20 cellular contexts compared by ENCODE assay signal in genomic region chr12:52248541-52249035, GRCh38. TPM values are rescaled to one million over a fixed set of nuclear protein-coding genes. Genes with fewer than 3 reads are reported as not detected.
DNase-seq lines count a peak whose midpoint lies in the region; ATAC-seq, FAIRE-seq and TF ChIP-seq lines count a peak whose summit lies in the region.
"Had no signal": no experiment of that assay in that cellular context is flagged by ENCODE, and none has a peak within 500 bp of the region (broad histone marks: within the 10 kb centered on the region; RNA-seq: fewer than 3 reads in every experiment).

No MANE protein-coding gene starts in this region.

- TF ChIP-seq CTCF in MCF 10A (IDR thresholded peaks at IDR 0.05; ENCODE audit: unreplicated experiment) (no peak), mammary epithelial cell (conservative IDR thresholded peaks at IDR 0.05 in 1 of 2, IDR thresholded peaks at IDR 0.05 in 1 of 2; ENCODE audit: extremely low read depth in 1 of 2, insufficient read depth in 1 of 2, low read depth in 1 of 2, low read length in 2 of 2) (no peak), endothelial cell of umbilical vein (IDR thresholded peaks at IDR 0.05; ENCODE audit: extremely low read depth in 1 of 2, insufficient read depth in 1 of 2, low read depth in 1 of 2, low read length in 2 of 2) (no peak), pancreas (IDR thresholded peaks at IDR 0.05) (no peak)

- ATAC-seq in pancreas = no peak
- no peak for ATAC-seq in HG03175 (IDR thresholded peaks at IDR 0.05; ENCODE audit: unreplicated experiment)
- no peak for ATAC-seq in HG03378 (IDR thresholded peaks at IDR 0.05; ENCODE audit: unreplicated experiment)
- ATAC-seq: esophagus mucosa; natural killer cell treated with Interleukin-12 subunit alpha and Interleukin-12 subunit beta and Interleukin-15 and Interleukin-18, amount 100 ng/mL, for 72 hours; stimulated activated memory B cell treated with anti-CD40 and anti-IgM and Interleukin-4, amounts not matched to agents 10 μg/mL and 1 μg/mL and 100 μg/mL, for 72 hours; WTC11 had no signal

- intact Hi-C loops in MCF 10A (cut with micrococcal nuclease) = no loop called here
- intact Hi-C loops in mammary epithelial cell (cut with micrococcal nuclease) = no loop called here
- intact Hi-C loops in endothelial cell of umbilical vein (cut with micrococcal nuclease) = no loop called here
- intact Hi-C loops in pancreas (cut with DNase I) = no loop called here

- peak overlapping the region; percentile 99 for H3K27ac Mint-ChIP-seq in MCF 10A (ENCODE audit: low read depth, unreplicated experiment)
- H3K27ac Mint-ChIP-seq: stimulated activated memory B cell treated with anti-CD40 and anti-IgM and Interleukin-4, amounts not matched to agents 10 μg/mL and 1 μg/mL and 100 μg/mL, for 72 hours; WTC11 had no signal

- H3K4me3 ChIP-seq in mammary epithelial cell (replicated peaks in 1 of 3; ENCODE audit: insufficient read depth in 1 of 3, low read depth in 2 of 3, low read length in 3 of 3) (no peak overlapping the region), endothelial cell of umbilical vein (replicated peaks in 1 of 3; ENCODE audit: insufficient read depth in 1 of 3, low read depth in 1 of 3, low read length in 3 of 3) (no peak overlapping the region), pancreas (peak overlapping the region in 1 of 4 donors; percentile 43)
- H3K4me3 ChIP-seq: heart right ventricle had no signal

- H3K36me3 Mint-ChIP-seq in MCF 10A (ENCODE audit: insufficient read depth, unreplicated experiment) = peaks cover 82% of the 10 kb centered on the region
- H3K36me3 Mint-ChIP-seq: natural killer cell treated with Interleukin-12 subunit alpha and Interleukin-12 subunit beta and Interleukin-15 and Interleukin-18, amount 100 ng/mL, for 72 hours; stimulated activated memory B cell treated with anti-CD40 and anti-IgM and Interleukin-4, amounts not matched to agents 10 μg/mL and 1 μg/mL and 100 μg/mL, for 72 hours; WTC11 had no signal

- H3K36me3 ChIP-seq in mammary epithelial cell (ENCODE audit: insufficient read depth, low read length) (peaks cover 37% of the 10 kb centered on the region), endothelial cell of umbilical vein (ENCODE audit: control insufficient read depth in 2 of 2, extremely low read depth in 1 of 2, insufficient read depth in 2 of 2, low read length in 2 of 2) (no peaks in the 10 kb centered on the region), pancreas (no peaks in the 10 kb centered on the region)
- H3K36me3 ChIP-seq: heart right ventricle had no signal

- in situ Hi-C loops in mammary epithelial cell (cut with MboI; ENCODE audit: low sequenced_read_pairs in 2 of 2) = loop anchor here in 1 of 2 donors (10.0 kb wide), 1 partner anchor 626 kb away; no protein-coding TSS in a partner anchor

- no peak for DNase-seq in MCF 10A (ENCODE audit: unreplicated experiment)
- DNase-seq in mammary epithelial cell = no peak
- no peak for DNase-seq in endothelial cell of umbilical vein (ENCODE audit: low read depth, low spot score)
- peak in 2 of 6 donors; percentile 35 to 51 for DNase-seq in pancreas
- DNase-seq in NK-92 (lab: John Stamatoyannopoulos, UW; ENCODE audit: unreplicated experiment) = no peak
- no peak for DNase-seq in GM12892 (ENCODE audit: insufficient read length)
- DNase-seq: amniotic stem cell; COR-L47; cortex of kidney; NCI-H146; stimulated activated CD4-positive, alpha-beta T cell treated with anti-CD3 and anti-CD28 coated beads, Interleukin-4, amount 100 ng/mL, for 4 hours had no signal

- H3K9me3 ChIP-seq in mammary epithelial cell (replicated peaks; ENCODE audit: insufficient read depth, low read length) (no peaks in the 10 kb centered on the region), endothelial cell of umbilical vein (replicated peaks; ENCODE audit: control insufficient read depth, insufficient read depth, low read length) (no peaks in the 10 kb centered on the region), pancreas (no peaks in the 10 kb centered on the region)
- H3K9me3 ChIP-seq: heart right ventricle had no signal

- CTCF ChIA-PET in MCF 10A (lab: Yijun Ruan, JAX) = interaction anchor here (0.9 kb wide), 1 partner anchor 91 kb away, joined by 3 read pairs; no protein-coding TSS in a partner anchor
- CTCF ChIA-PET in mammary epithelial cell (lab: Charles Lee; ENCODE audit: low non-redundant PET) = no interaction called here
- CTCF ChIA-PET in endothelial cell of umbilical vein (lab: Charles Lee) = interaction anchor here (1.2 to 1.4 kb wide), 2 partner anchors 10 to 16 kb away, joined by 3 read pairs; no protein-coding TSS in a partner anchor

- no peak overlapping the region for H3K4me2 ChIP-seq in mammary epithelial cell (ENCODE audit: insufficient read depth, low read depth, low read length)
- no peak overlapping the region for H3K4me2 ChIP-seq in endothelial cell of umbilical vein (ENCODE audit: insufficient read depth, low read length)

- TF ChIP-seq POLR2A in endothelial cell of umbilical vein (IDR thresholded peaks at IDR 0.05; ENCODE audit: low read depth, low read length) = peak; percentile 37
- TF ChIP-seq POLR2A in GM12892 (IDR thresholded peaks at IDR 0.05; ENCODE audit: low read depth, low read length) = no peak

- peaks cover 13% of the 10 kb centered on the region for H4K20me1 ChIP-seq in mammary epithelial cell (ENCODE audit: insufficient read depth, low read length)
- no peaks in the 10 kb centered on the region for H4K20me1 ChIP-seq in endothelial cell of umbilical vein (replicated peaks; ENCODE audit: control insufficient read depth, extremely low read depth, insufficient read depth, low read length)

- H3K79me2 ChIP-seq in mammary epithelial cell (ENCODE audit: insufficient read depth, low read length) = no peaks in the 10 kb centered on the region
- no peaks in the 10 kb centered on the region for H3K79me2 ChIP-seq in endothelial cell of umbilical vein (ENCODE audit: control insufficient read depth, insufficient read depth, low read length)

- H3K27ac ChIP-seq in mammary epithelial cell (ENCODE audit: insufficient read depth, low read depth, low read length) = no peak overlapping the region
- H3K27ac ChIP-seq in endothelial cell of umbilical vein (ENCODE audit: insufficient read depth, low read depth, low read length) = no peak overlapping the region
- peak overlapping the region; percentile 80 to 96 (median 92) for H3K27ac ChIP-seq in pancreas

- H3K4me3 Mint-ChIP-seq in MCF 10A (ENCODE audit: unreplicated experiment) = no peak overlapping the region
- H3K4me3 Mint-ChIP-seq: natural killer cell treated with Interleukin-12 subunit alpha and Interleukin-12 subunit beta and Interleukin-15 and Interleukin-18, amount 100 ng/mL, for 72 hours; stimulated activated memory B cell treated with anti-CD40 and anti-IgM and Interleukin-4, amounts not matched to agents 10 μg/mL and 1 μg/mL and 100 μg/mL, for 72 hours; WTC11 had no signal

- FAIRE-seq in endothelial cell of umbilical vein (lab: Jason Lieb, UNC) (no peak), pancreas (lab: Jason Lieb, UNC) (no peak), GM12892 (lab: Jason Lieb, UNC) (no peak)
- FAIRE-seq: GM18507, GM19239 had no signal

- no TSS peak for BruUV-seq in MCF 10A (replicated peaks; lab: Mats Ljungman, UMichigan)
- no TSS peak for BruUV-seq in mammary epithelial cell (replicated peaks; lab: Mats Ljungman, UMichigan)
- BruUV-seq in endothelial cell of umbilical vein (replicated peaks; lab: Mats Ljungman, UMichigan) = no TSS peak

- H3K4me1 ChIP-seq in mammary epithelial cell (ENCODE audit: insufficient read depth, low read length) = peaks cover 20% of the 10 kb centered on the region
- peaks cover 17% of the 10 kb centered on the region for H3K4me1 ChIP-seq in endothelial cell of umbilical vein (ENCODE audit: control insufficient read depth, extremely low read depth, insufficient read depth, low read length)
- H3K4me1 ChIP-seq in pancreas = peaks cover 57 to 64% (median 62%) of the 10 kb centered on the region in 3 donors

- H2AFZ ChIP-seq in mammary epithelial cell (ENCODE audit: low read depth, low read length) = no peak overlapping the region
- no peak overlapping the region for H2AFZ ChIP-seq in endothelial cell of umbilical vein (ENCODE audit: low read depth, low read length)

- H3K9me1 ChIP-seq in endothelial cell of umbilical vein (replicated peaks; ENCODE audit: control insufficient read depth, extremely low read depth, insufficient read depth, low read length) = no peaks in the 10 kb centered on the region

- 73% methylated on average over 9 of the region's 13 CpGs for WGBS in mammary epithelial cell (ENCODE audit: low coverage, missing lambda C conversion rate)
- 82 to 85% methylated on average over 11 to 13 of the region's 13 CpGs for WGBS in pancreas, 2 donors

- H3K27me3 ChIP-seq in mammary epithelial cell (ENCODE audit: insufficient read depth, low read length) (no peaks in the 10 kb centered on the region), endothelial cell of umbilical vein (ENCODE audit: control insufficient read depth in 2 of 2, insufficient read depth in 2 of 2, low read length in 2 of 2) (peaks cover 0 to 5% of the 10 kb centered on the region in 2 experiments), pancreas (no peaks in the 10 kb centered on the region)

- no peaks in the 10 kb centered on the region for H3K9me3 Mint-ChIP-seq in MCF 10A (ENCODE audit: unreplicated experiment)
- H3K9me3 Mint-ChIP-seq: natural killer cell treated with Interleukin-12 subunit alpha and Interleukin-12 subunit beta and Interleukin-15 and Interleukin-18, amount 100 ng/mL, for 72 hours; stimulated activated memory B cell treated with anti-CD40 and anti-IgM and Interleukin-4, amounts not matched to agents 10 μg/mL and 1 μg/mL and 100 μg/mL, for 72 hours; WTC11 had no signal

- POLR2A ChIA-PET in MCF 10A (lab: Yijun Ruan, JAX) (interaction anchor here (0.7 kb wide), 2 partner anchors 30 to 462 kb away, joined by 3 read pairs; no protein-coding TSS in a partner anchor), endothelial cell of umbilical vein (lab: Charles Lee) (no interaction called here)

- dilution Hi-C loops in mammary epithelial cell (cut with HindIII; ENCODE audit: low sequenced_read_pairs) = loop anchor here (5.0 kb wide), 1 partner anchor 36 kb away; no protein-coding TSS in a partner anchor
- dilution Hi-C loops in endothelial cell of umbilical vein (cut with MboI; ENCODE audit: extremely low pct_ligation_motif_present, low sequenced_read_pairs) = no loop called here

- peaks cover 45% of the 10 kb centered on the region for H3K4me1 Mint-ChIP-seq in MCF 10A (ENCODE audit: insufficient read depth, unreplicated experiment)

- H3K27me3 Mint-ChIP-seq in MCF 10A (ENCODE audit: insufficient read depth, unreplicated experiment) = no peaks in the 10 kb centered on the region

- H3K9ac ChIP-seq in mammary epithelial cell (ENCODE audit: insufficient read depth, low read length) (no peak overlapping the region), endothelial cell of umbilical vein (replicated peaks; ENCODE audit: extremely low read depth, insufficient read depth, low read length) (no peak overlapping the region)

RNA-seq across cellular contexts. Expression of gene KRT7, which starts 15.5 kb away (rescaled TPM):
- total RNA-seq in MCF 10A (2022) (2,379 and 3,360 TPM in 2 replicates), mammary epithelial cell (1,000 to 10,000 TPM; 2,215 to 3,387 TPM), endothelial cell of umbilical vein (293 and 420 TPM in 2 replicates), pancreas (100 to 1,000 TPM in 3 of 6 donors, 10 to 100 TPM in 3; 57.5 to 336 (median 90.6) TPM)
- polyA plus RNA-seq in mammary epithelial cell (3,281 TPM), endothelial cell of umbilical vein (120 and 131 TPM in 2 replicates), pancreas (100 to 1,000 TPM; 111 to 238 TPM)
- polyA minus RNA-seq in mammary epithelial cell (4,390 TPM), endothelial cell of umbilical vein (110 and 113 TPM in 2 replicates)
- polyA plus RNA-seq in endothelial cell of umbilical vein (2011; cell fraction: cytosol; rRNA removed) = 170 and 179 TPM in 2 replicates
- polyA plus RNA-seq in endothelial cell of umbilical vein (2011; cell fraction: nucleus; rRNA removed) = 202 and 253 TPM in 2 replicates
- 398 and 588 TPM in 2 replicates for polyA plus RNA-seq in endothelial cell of umbilical vein (2012)
- 331 TPM for polyA minus RNA-seq in endothelial cell of umbilical vein (2011; cell fraction: cytosol; rRNA and poly(A)+ RNA removed)
- 34.1 and 37.4 TPM in 2 replicates for polyA minus RNA-seq in endothelial cell of umbilical vein (2011; cell fraction: nucleus; rRNA and poly(A)+ RNA removed)
- 10.7 TPM for polyA plus RNA-seq in GM12892 (2012; ENCODE audit: missing spikeins)

RNA-seq across cellular contexts. Expression of gene KRT86, which starts 25.9 kb away (rescaled TPM):
- total RNA-seq in MCF 10A (2022) = 37.8 and 45.1 TPM in 2 replicates
- total RNA-seq in mammary epithelial cell = 10 to 100 TPM in 1 of 2 donors, 1 to 10 TPM in 1; 6.3 to 34.9 TPM
- 8.6 TPM for polyA plus RNA-seq in mammary epithelial cell
- polyA minus RNA-seq in mammary epithelial cell = 0.72 TPM
- total RNA-seq in endothelial cell of umbilical vein = not detected in 2 replicates
- not detected in 2 replicates for polyA plus RNA-seq in endothelial cell of umbilical vein
- polyA plus RNA-seq in endothelial cell of umbilical vein (2011; cell fraction: cytosol; rRNA removed) = not detected in 2 replicates
- polyA plus RNA-seq in endothelial cell of umbilical vein (2011; cell fraction: nucleus; rRNA removed) = 0.06 TPM in 1 of 2 replicates, not detected in the other
- polyA plus RNA-seq in endothelial cell of umbilical vein (2012) = not detected in 2 replicates
- polyA minus RNA-seq in endothelial cell of umbilical vein = not detected in 2 replicates
- polyA minus RNA-seq in endothelial cell of umbilical vein (2011; cell fraction: cytosol; rRNA and poly(A)+ RNA removed) = 1.2 TPM
- not detected in 2 replicates for polyA minus RNA-seq in endothelial cell of umbilical vein (2011; cell fraction: nucleus; rRNA and poly(A)+ RNA removed)
- total RNA-seq in pancreas = 1 to 10 TPM in 4 of 6 donors, under 1 TPM in 2; 0.60 to 3.3 (median 1.6) TPM
- polyA plus RNA-seq in pancreas = 1 to 10 TPM; 1.5 to 3.2 TPM
- polyA plus RNA-seq in GM12892 (2012; ENCODE audit: missing spikeins) = 0.51 TPM
- total RNA-seq: esophagus mucosa had no signal

RNA-seq across cellular contexts. Expression of gene KRT81, which starts 42.7 kb away (rescaled TPM):
- 2,023 and 2,244 TPM in 2 replicates for total RNA-seq in MCF 10A (2022)
- total RNA-seq in mammary epithelial cell = 100 to 1,000 TPM; 176 to 903 TPM
- polyA plus RNA-seq in mammary epithelial cell = 90.5 TPM
- polyA minus RNA-seq in mammary epithelial cell = 21.9 TPM
- not detected in 2 replicates for total RNA-seq in endothelial cell of umbilical vein
- not detected in 2 replicates for polyA plus RNA-seq in endothelial cell of umbilical vein
- polyA plus RNA-seq in endothelial cell of umbilical vein (2011; cell fraction: cytosol; rRNA removed) = not detected in 2 replicates
- not detected in 2 replicates for polyA plus RNA-seq in endothelial cell of umbilical vein (2011; cell fraction: nucleus; rRNA removed)
- not detected in 2 replicates for polyA plus RNA-seq in endothelial cell of umbilical vein (2012)
- polyA minus RNA-seq in endothelial cell of umbilical vein = not detected in 2 replicates
- polyA minus RNA-seq in endothelial cell of umbilical vein (2011; cell fraction: cytosol; rRNA and poly(A)+ RNA removed) = not detected
- polyA minus RNA-seq in endothelial cell of umbilical vein (2011; cell fraction: nucleus; rRNA and poly(A)+ RNA removed) = not detected in 2 replicates
- total RNA-seq in pancreas = under 1 TPM in 2 of 6 donors, not detected in 4; 0.22 to 0.76 TPM
- polyA plus RNA-seq in pancreas = under 1 TPM; 0.38 to 0.66 TPM
- polyA plus RNA-seq in GM12892 (2012; ENCODE audit: missing spikeins) = not detected
- total RNA-seq: esophagus mucosa, heart right ventricle had no signal
- polyA plus RNA-seq: heart right ventricle had no signal

RNA-seq across cellular contexts. Expression of gene KRT80, which starts 56.8 kb away (rescaled TPM):
- 27.4 and 52.3 TPM in 2 replicates for total RNA-seq in MCF 10A (2022)
- 1 to 10 TPM; 1.8 to 2.7 TPM for total RNA-seq in mammary epithelial cell
- 1.2 TPM for polyA plus RNA-seq in mammary epithelial cell
- not detected for polyA minus RNA-seq in mammary epithelial cell
- 21.7 and 23.7 TPM in 2 replicates for total RNA-seq in endothelial cell of umbilical vein
- polyA plus RNA-seq in endothelial cell of umbilical vein = 12.3 and 13.6 TPM in 2 replicates
- polyA plus RNA-seq in endothelial cell of umbilical vein (2011; cell fraction: cytosol; rRNA removed) = 14.2 and 14.7 TPM in 2 replicates
- polyA plus RNA-seq in endothelial cell of umbilical vein (2011; cell fraction: nucleus; rRNA removed) = 21.6 and 24.7 TPM in 2 replicates
- 6.5 and 10.4 TPM in 2 replicates for polyA plus RNA-seq in endothelial cell of umbilical vein (2012)
- 11.6 and 14.8 TPM in 2 replicates for polyA minus RNA-seq in endothelial cell of umbilical vein
- polyA minus RNA-seq in endothelial cell of umbilical vein (2011; cell fraction: cytosol; rRNA and poly(A)+ RNA removed) = 68.4 TPM
- polyA minus RNA-seq in endothelial cell of umbilical vein (2011; cell fraction: nucleus; rRNA and poly(A)+ RNA removed) = 5.7 and 6.3 TPM in 2 replicates
- 10 to 100 TPM in 3 of 6 donors, 1 to 10 TPM in 3; 4.8 to 18.3 (median 9.0) TPM for total RNA-seq in pancreas
- polyA plus RNA-seq in pancreas = 1 to 10 TPM; 8.1 to 9.1 TPM
- not detected for polyA plus RNA-seq in GM12892 (2012; ENCODE audit: missing spikeins)
- total RNA-seq: natural killer cell treated with Interleukin-12 subunit alpha and Interleukin-12 subunit beta and Interleukin-15 and Interleukin-18, amount 100 ng/mL, for 72 hours had no signal

Comparison
In these comparisons a context has a peak if more than half of its experiments do, and no peak if none do; other contexts are left out.
1. H3K27ac ChIP-seq: peak in pancreas (4 of 4); none in mammary epithelial cell (single experiment) and endothelial cell of umbilical vein (single experiment).
2. RNA of gene KRT81, which starts 42.7 kb away (total RNA-seq): 2,023 to 2,244 TPM in MCF 10A and 176 to 903 TPM in mammary epithelial cell; not detected in endothelial cell of umbilical vein and 0.22 to 0.76 TPM in pancreas; every median in the first group is over 100 times any median in the second.